Comparison of ENCODE assay signal across 8 cellular contexts in the genomic region with DNA sequence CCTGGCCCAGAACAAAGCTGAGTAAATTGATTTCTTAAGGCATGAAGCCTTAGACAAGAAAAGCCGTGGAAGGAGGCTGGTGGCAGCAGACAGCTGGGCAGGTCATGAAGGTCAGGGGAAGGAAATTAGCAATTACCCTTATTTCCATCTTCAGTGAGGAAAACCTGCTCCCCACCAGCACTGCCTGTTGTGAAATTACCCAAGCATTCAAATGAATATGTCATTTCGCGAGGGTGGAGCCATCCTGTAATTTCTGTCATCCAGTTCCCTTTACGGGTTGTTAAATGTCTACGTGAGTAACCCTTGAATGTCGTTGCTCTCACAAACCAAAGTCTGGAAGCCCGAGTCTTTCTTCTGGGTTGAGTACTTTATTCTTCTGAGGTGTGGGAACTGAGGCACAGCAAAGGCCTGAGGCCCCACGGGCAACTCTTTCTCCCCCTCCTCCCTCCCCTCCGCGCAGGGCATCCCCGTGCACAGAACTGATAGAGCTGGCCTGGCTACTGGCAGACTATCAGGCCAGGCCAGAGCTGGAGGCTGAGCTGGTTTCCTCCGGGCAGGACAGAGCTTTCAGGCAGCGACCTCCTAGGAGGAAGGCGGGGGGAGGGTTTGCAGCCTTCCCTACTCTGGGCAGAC. TPM values are rescaled to one million over a fixed set of nuclear protein-coding genes. Genes with fewer than 3 reads are reported as not detected.
DNase-seq lines count a peak whose midpoint lies in the region; ATAC-seq, FAIRE-seq and TF ChIP-seq lines count a peak whose summit lies in the region.

No MANE protein-coding gene starts in this region.

- H3K27me3 Mint-ChIP-seq in T-cell (peaks cover 0 to 3% of the 10 kb centered on the region in 2 donors), osteocyte (ENCODE audit: unreplicated experiment) (peaks cover 2% of the 10 kb centered on the region)

- POLR2A ChIA-PET in T-cell (lab: Charles Lee) = interaction anchor here in 1 of 2 donors (0.6 kb wide), 1 partner anchor 15 kb away, joined by 3 read pairs; no protein-coding TSS in a partner anchor

- H3K4me3 Mint-ChIP-seq in T-cell = peak overlapping the region; percentile 25 to 46 (median 39)
- H3K4me3 Mint-ChIP-seq in osteocyte (ENCODE audit: unreplicated experiment) = peak overlapping the region; percentile 61

- H3K4me1 Mint-ChIP-seq in T-cell (peaks cover 7 to 15% (median 12%) of the 10 kb centered on the region in 3 donors), osteocyte (ENCODE audit: unreplicated experiment) (peaks cover 18% of the 10 kb centered on the region)

- no peak for TF ChIP-seq POLR2A in GM12892 (IDR thresholded peaks at IDR 0.05; ENCODE audit: low read depth, low read length)

- H3K36me3 Mint-ChIP-seq in T-cell (no peaks in the 10 kb centered on the region), osteocyte (ENCODE audit: unreplicated experiment) (no peaks in the 10 kb centered on the region)

- H3K9me3 Mint-ChIP-seq in T-cell (no peaks in the 10 kb centered on the region), osteocyte (ENCODE audit: unreplicated experiment) (no peaks in the 10 kb centered on the region)

- ATAC-seq in HG02840 (IDR thresholded peaks at IDR 0.05; ENCODE audit: low FRiP score, unreplicated experiment) (peak; percentile 37), T-cell (replicated peaks in 1 of 4) (peak in 3 of 4 experiments; percentile 28 to 43 (median 34))

- FAIRE-seq in GM12892 (lab: Jason Lieb, UNC) (peak; percentile 51), frontal cortex (lab: Jason Lieb, UNC) (no peak)

- DNase-seq in GM12892 (ENCODE audit: insufficient read length) = no peak
- peak in 1 of 34 experiments; percentile 11 for DNase-seq in T-cell
- DNase-seq in glomerular endothelial cell (ENCODE audit: extremely low read depth, low read depth, low spot score) = peak; percentile 25
- no peak for DNase-seq in osteocyte (ENCODE audit: extremely low spot score, unreplicated experiment)
- DNase-seq in COR-L47 (lab: John Stamatoyannopoulos, UW) = no peak
- DNase-seq in frontal cortex (ENCODE audit: low spot score in 2 of 2) = no peak
- no peak for DNase-seq in SW480 (ENCODE audit: low spot score)

- no peak for TF ChIP-seq CTCF in osteocyte (IDR thresholded peaks at IDR 0.05)

- H3K27ac Mint-ChIP-seq in T-cell (peak overlapping the region in 1 of 2 donors; percentile 20), osteocyte (ENCODE audit: unreplicated experiment) (peak overlapping the region; percentile 66)

- CTCF ChIA-PET in T-cell (lab: Charles Lee) = interaction anchor here (0.5 to 2.9 kb wide), 24 partner anchors 9 to 1217 kb away, joined by 3 to 18 read pairs (median 3); a partner anchor contains a TSS

RNA-seq across cellular contexts. Expression of a gene that starts 22.0 kb away (rescaled TPM):
- 31.9 TPM for polyA plus RNA-seq in GM12892 (2012; ENCODE audit: missing spikeins)
- 10 to 100 TPM; 20.0 to 25.7 (median 23.1) TPM for total RNA-seq in T-cell
- total RNA-seq in glomerular endothelial cell = 63.6 and 66.4 TPM in 2 replicates
- 46.0 and 47.5 TPM in 2 replicates for total RNA-seq in osteocyte
- 26.9 TPM for total RNA-seq in frontal cortex

RNA-seq across cellular contexts. Expression of a gene that starts 29.7 kb away (rescaled TPM):
- polyA plus RNA-seq in GM12892 (2012; ENCODE audit: missing spikeins) = 23.4 TPM
- 10 to 100 TPM; 22.0 to 38.7 (median 24.2) TPM for total RNA-seq in T-cell
- 10.7 and 18.3 TPM in 2 replicates for total RNA-seq in glomerular endothelial cell
- total RNA-seq in osteocyte = 13.0 and 13.4 TPM in 2 replicates
- total RNA-seq in frontal cortex = 20.0 TPM
